1 cellular context compared by ENCODE assay signal in the genomic region with DNA sequence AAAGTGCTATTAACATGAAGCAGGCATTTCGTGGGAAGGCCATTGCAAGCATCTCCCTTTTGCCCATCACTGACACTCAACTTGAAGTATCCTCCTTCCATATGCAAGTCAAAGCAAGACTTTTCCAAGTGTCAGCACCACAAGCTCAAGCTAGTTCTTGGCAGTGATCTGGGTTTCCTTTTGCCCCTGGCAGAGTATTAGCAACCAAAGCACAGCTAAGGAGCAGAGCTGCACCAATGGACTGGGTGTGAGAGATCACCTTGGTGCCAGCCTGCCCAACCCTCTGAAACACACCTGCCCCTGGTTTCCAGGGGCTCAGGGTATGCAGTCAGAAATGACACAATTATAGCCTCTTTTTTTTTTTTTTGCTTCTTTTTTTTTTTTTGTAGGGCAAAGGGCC.
TF ChIP-seq lines count a peak whose summit lies in the region.

No MANE protein-coding gene starts in this region.

TF ChIP-seq in IMR-90, 13 proteins besides CTCF, POLR2A, EP300 and RAD21 (continued from another document):
- no peak for TF ChIP-seq MAFK (IDR thresholded peaks at IDR 0.05; ENCODE audit: low read depth, low read length)
- TF ChIP-seq NFE2L2 (IDR thresholded peaks at IDR 0.05; ENCODE audit: low read depth, low read length), result no peak
- TF ChIP-seq CEBPB (IDR thresholded peaks at IDR 0.05; ENCODE audit: low read depth, low read length), result no peak
- TF ChIP-seq, protein P1, sequence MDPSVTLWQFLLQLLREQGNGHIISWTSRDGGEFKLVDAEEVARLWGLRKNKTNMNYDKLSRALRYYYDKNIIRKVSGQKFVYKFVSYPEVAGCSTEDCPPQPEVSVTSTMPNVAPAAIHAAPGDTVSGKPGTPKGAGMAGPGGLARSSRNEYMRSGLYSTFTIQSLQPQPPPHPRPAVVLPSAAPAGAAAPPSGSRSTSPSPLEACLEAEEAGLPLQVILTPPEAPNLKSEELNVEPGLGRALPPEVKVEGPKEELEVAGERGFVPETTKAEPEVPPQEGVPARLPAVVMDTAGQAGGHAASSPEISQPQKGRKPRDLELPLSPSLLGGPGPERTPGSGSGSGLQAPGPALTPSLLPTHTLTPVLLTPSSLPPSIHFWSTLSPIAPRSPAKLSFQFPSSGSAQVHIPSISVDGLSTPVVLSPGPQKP (IDR thresholded peaks at IDR 0.05; ENCODE audit: borderline replicate concordance, low read depth, low read length), result no peak
- TF ChIP-seq BHLHE40 (IDR thresholded peaks at IDR 0.05; ENCODE audit: low read depth, low read length), result no peak
- no peak for TF ChIP-seq FOS (IDR thresholded peaks at IDR 0.05; ENCODE audit: low read depth, low read length)
- TF ChIP-seq CHD1 (IDR thresholded peaks at IDR 0.05; ENCODE audit: low read depth, low read length), result no peak
- TF ChIP-seq, protein P2, sequence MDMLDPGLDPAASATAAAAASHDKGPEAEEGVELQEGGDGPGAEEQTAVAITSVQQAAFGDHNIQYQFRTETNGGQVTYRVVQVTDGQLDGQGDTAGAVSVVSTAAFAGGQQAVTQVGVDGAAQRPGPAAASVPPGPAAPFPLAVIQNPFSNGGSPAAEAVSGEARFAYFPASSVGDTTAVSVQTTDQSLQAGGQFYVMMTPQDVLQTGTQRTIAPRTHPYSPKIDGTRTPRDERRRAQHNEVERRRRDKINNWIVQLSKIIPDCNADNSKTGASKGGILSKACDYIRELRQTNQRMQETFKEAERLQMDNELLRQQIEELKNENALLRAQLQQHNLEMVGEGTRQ (IDR thresholded peaks at IDR 0.05; ENCODE audit: low read depth, low read length), result no peak
- no peak for TF ChIP-seq RFX5 (IDR thresholded peaks at IDR 0.05; ENCODE audit: low read depth, low read length)
TF ChIP-seq in IMR-90: peak in this region for 0.
